1 cellular context compared by ENCODE assay signal in the genomic region with DNA sequence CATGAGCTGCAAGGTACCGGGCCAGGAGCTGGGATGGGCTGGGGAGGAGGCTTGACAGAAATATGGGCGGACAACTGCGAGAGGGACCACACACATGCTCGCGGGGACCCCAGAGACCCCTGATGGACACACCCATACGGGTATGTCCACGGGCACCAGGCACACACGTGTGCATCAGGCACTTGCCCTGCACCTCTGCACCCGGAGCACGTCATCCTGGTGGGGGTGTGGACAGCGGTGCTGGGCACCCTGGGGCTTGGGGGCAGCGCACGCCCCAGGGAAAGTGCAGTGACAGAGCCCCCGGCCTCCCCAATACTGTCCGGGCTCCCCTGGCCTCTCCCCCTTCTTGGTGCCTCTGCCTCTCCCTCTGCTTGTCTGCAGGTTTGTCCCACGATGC.
TF ChIP-seq lines count a peak whose summit lies in the region.

No MANE protein-coding gene starts in this region.

TF ChIP-seq in HepG2, 621 proteins besides CTCF, POLR2A, EP300 and RAD21:
- TF ChIP-seq SP4 (CRISPR knock-in tag; IDR thresholded peaks at IDR 0.05), result no peak
- no peak for TF ChIP-seq ZNF557 (CRISPR knock-in tag; IDR thresholded peaks at IDR 0.05)
- peak; percentile 7; the same call in 1 of the 2 replicates for TF ChIP-seq POLR2AphosphoS2 (IDR thresholded peaks at IDR 0.05; ENCODE audit: low read depth, low read length)
- no peak for TF ChIP-seq GPN1 (CRISPR knock-in tag; IDR thresholded peaks at IDR 0.05; ENCODE audit: borderline replicate concordance)
